Comparison of ENCODE assay signal across 25 cellular contexts in genomic region chr5:168207450-168208029, GRCh38.
A peak's percentile ranks its signal among the peaks of the same experiment; 100 is the strongest.
DNase-seq lines count a peak whose midpoint lies in the region; ATAC-seq, FAIRE-seq and TF ChIP-seq lines count a peak whose summit lies in the region.
"Had no signal": no experiment of that assay in that cellular context is flagged by ENCODE, and none has a peak within 500 bp of the region (broad histone marks: within the 10 kb centered on the region; RNA-seq: fewer than 3 reads in every experiment).

No MANE protein-coding gene starts in this region.

- DNase-seq in Right ventricle myocardium superior: no peak
- DNase-seq in cardiac septum (ENCODE audit: low spot score): no peak
- DNase-seq in bronchial epithelial cell (ENCODE audit: low read depth): peak; percentile 25
- DNase-seq in head of caudate nucleus: peak in 25 of 42 donors; percentile 13 to 81 (median 33)
- DNase-seq in putamen (ENCODE audit: low spot score): peak; percentile 31
- DNase-seq: Calu3, DMS79 treated with DMSO at 0.1 percent for 48 hours, GF-D8, GOT3, KBM-7, MV-4-11, NCI-H1105, NCI-H1436 treated with DMSO at 0.1 percent for 48 hours, NCI-H187 treated with DMSO at 0.1 percent for 48 hours, NCI-H2107, NCI-H2227 treated with DMSO at 0.1 percent for 48 hours, NCI-H526 treated with DMSO at 0.1 percent for 48 hours, PC-9 had no signal

- intact Hi-C loops in Right ventricle myocardium superior (cut with DNase I): no loop called here
- intact Hi-C loops in cardiac septum (cut with DNase I): no loop called here
- intact Hi-C loops in head of caudate nucleus (cut with DNase I): no loop called here

- H3K27me3 ChIP-seq in bronchial epithelial cell (ENCODE audit: control insufficient read depth, insufficient read depth, low read length): no peaks in the 10 kb centered on the region
- H3K27me3 ChIP-seq: SJSA1 had no signal

- H3K36me3 ChIP-seq in bronchial epithelial cell (ENCODE audit: control insufficient read depth, insufficient read depth, low read length): peaks cover 19% of the 10 kb centered on the region

- no peak for TF ChIP-seq CTCF in bronchial epithelial cell (IDR thresholded peaks at IDR 0.05; ENCODE audit: insufficient read depth, low read length, severe bottlenecking)

- ATAC-seq in Right ventricle myocardium superior (ENCODE audit: poor library complexity) (peak; percentile 33), GM19463 (IDR thresholded peaks at IDR 0.05; ENCODE audit: unreplicated experiment) (no peak), GM18870 (IDR thresholded peaks at IDR 0.05; ENCODE audit: unreplicated experiment) (no peak)
- ATAC-seq: HCT116, Right ventricle myocardium inferior had no signal

- FAIRE-seq in bronchial epithelial cell (lab: Jason Lieb, UNC): no peak
- FAIRE-seq: GM12891, GM19239 had no signal

- H3K4me3 ChIP-seq in bronchial epithelial cell (ENCODE audit: low read depth, low read length): no peak overlapping the region
- H3K4me3 ChIP-seq: PC-9, SJSA1 had no signal

Comparison
In these comparisons a context has a peak if more than half of its experiments do, and no peak if none do; other contexts are left out.
1. DNase-seq: peak in bronchial epithelial cell (single experiment), head of caudate nucleus (25 of 42) and putamen (single experiment); none in Right ventricle myocardium superior (single experiment) and cardiac septum (single experiment).